1 cellular context compared by ENCODE assay signal in the genomic region with DNA sequence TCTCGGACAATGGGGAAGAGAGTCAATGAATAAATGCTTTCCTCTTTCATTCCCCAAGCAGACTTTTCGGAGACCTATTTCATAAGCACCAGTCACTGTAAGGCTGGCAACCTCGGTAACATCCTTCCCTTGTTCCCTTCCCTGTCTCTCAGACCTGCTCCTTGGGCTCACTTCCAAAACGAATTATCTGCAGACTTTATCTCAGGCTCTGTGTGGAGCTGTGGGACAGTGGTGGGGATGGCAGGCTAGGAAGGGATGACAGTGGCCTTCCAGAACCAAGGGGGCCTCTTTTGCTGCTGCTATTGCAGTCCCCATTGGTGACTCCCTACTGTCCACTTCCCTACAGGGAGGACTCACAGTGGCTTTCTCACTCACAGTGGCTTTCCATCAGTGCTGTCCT.
TF ChIP-seq lines count a peak whose summit lies in the region.

No MANE protein-coding gene starts in this region.

TF ChIP-seq in WTC11, 78 proteins besides CTCF, POLR2A, EP300 and RAD21 (continued from another document):
- TF ChIP-seq ZNF281 (CRISPR knock-in tag; IDR thresholded peaks at IDR 0.05) (no peak), FOXJ3 (CRISPR knock-in tag; IDR thresholded peaks at IDR 0.05; ENCODE audit: borderline replicate concordance) (no peak)
- TF ChIP-seq, protein P1, sequence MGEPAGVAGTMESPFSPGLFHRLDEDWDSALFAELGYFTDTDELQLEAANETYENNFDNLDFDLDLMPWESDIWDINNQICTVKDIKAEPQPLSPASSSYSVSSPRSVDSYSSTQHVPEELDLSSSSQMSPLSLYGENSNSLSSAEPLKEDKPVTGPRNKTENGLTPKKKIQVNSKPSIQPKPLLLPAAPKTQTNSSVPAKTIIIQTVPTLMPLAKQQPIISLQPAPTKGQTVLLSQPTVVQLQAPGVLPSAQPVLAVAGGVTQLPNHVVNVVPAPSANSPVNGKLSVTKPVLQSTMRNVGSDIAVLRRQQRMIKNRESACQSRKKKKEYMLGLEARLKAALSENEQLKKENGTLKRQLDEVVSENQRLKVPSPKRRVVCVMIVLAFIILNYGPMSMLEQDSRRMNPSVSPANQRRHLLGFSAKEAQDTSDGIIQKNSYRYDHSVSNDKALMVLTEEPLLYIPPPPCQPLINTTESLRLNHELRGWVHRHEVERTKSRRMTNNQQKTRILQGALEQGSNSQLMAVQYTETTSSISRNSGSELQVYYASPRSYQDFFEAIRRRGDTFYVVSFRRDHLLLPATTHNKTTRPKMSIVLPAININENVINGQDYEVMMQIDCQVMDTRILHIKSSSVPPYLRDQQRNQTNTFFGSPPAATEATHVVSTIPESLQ (CRISPR knock-in tag; IDR thresholded peaks at IDR 0.05): no peak
